In the genomic region with DNA sequence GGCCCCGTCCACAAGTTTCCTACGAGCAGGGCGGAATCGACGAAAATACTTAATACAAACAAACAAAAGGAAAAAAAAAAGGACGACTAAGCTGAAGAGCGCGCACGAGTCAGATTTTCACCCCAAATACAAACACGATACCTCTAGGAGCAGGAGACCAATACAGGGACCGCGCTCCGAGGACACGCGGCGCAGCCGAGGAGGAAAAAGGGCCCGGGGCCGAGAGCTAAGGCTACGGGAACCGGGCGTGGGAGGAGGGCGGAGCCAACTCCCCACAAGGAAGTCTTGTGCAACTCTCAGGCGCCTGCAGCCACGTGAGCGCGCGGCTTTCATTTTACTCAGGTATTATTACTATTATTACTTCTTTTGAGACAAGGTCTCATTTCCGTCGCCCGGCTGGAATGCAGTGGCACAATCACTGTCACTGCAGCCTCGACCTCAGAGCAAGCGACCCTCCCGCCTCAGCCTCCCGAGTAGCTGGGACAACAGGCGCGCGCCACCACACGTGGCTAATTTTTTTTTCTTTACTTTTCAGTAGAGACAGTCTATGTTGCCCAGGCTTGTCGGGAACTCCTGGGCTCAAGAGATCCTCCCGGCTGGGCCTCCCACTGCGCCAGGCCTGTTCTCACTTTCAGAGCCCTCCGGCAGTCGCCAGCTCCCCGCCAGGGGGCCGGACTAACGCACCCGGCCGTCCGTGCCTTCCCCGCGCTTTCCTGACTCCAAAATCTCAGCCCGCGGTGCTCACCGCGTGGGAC, we compare ENCODE assay signal across 1 cellular context.
TF ChIP-seq lines count a peak whose summit lies in the region.

No MANE protein-coding gene starts in this region.

TF ChIP-seq in SK-N-SH, 30 proteins besides CTCF, POLR2A, EP300 and RAD21 (continued from another document):
- TF ChIP-seq TEAD4 (IDR thresholded peaks at IDR 0.05; ENCODE audit: borderline replicate concordance, insufficient read depth) (no peak), SMC3 (IDR thresholded peaks at IDR 0.05; ENCODE audit: low read depth, low read length) (no peak), RXRA (IDR thresholded peaks at IDR 0.05; ENCODE audit: borderline replicate concordance, low read depth) (no peak), SIN3A (IDR thresholded peaks at IDR 0.05; ENCODE audit: borderline replicate concordance, low read depth, low read length) (peak; percentile 55; the same call in 1 of the 2 replicates), RCOR1 (IDR thresholded peaks at IDR 0.05; ENCODE audit: low read length) (no peak; the same call in 1 of the 2 replicates)
- TF ChIP-seq, protein P1, sequence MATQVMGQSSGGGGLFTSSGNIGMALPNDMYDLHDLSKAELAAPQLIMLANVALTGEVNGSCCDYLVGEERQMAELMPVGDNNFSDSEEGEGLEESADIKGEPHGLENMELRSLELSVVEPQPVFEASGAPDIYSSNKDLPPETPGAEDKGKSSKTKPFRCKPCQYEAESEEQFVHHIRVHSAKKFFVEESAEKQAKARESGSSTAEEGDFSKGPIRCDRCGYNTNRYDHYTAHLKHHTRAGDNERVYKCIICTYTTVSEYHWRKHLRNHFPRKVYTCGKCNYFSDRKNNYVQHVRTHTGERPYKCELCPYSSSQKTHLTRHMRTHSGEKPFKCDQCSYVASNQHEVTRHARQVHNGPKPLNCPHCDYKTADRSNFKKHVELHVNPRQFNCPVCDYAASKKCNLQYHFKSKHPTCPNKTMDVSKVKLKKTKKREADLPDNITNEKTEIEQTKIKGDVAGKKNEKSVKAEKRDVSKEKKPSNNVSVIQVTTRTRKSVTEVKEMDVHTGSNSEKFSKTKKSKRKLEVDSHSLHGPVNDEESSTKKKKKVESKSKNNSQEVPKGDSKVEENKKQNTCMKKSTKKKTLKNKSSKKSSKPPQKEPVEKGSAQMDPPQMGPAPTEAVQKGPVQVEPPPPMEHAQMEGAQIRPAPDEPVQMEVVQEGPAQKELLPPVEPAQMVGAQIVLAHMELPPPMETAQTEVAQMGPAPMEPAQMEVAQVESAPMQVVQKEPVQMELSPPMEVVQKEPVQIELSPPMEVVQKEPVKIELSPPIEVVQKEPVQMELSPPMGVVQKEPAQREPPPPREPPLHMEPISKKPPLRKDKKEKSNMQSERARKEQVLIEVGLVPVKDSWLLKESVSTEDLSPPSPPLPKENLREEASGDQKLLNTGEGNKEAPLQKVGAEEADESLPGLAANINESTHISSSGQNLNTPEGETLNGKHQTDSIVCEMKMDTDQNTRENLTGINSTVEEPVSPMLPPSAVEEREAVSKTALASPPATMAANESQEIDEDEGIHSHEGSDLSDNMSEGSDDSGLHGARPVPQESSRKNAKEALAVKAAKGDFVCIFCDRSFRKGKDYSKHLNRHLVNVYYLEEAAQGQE (IDR thresholded peaks at IDR 0.05; ENCODE audit: low read depth, low read length) = peak; percentile 15; the same call in 1 of the 2 replicates
- TF ChIP-seq, protein P2, sequence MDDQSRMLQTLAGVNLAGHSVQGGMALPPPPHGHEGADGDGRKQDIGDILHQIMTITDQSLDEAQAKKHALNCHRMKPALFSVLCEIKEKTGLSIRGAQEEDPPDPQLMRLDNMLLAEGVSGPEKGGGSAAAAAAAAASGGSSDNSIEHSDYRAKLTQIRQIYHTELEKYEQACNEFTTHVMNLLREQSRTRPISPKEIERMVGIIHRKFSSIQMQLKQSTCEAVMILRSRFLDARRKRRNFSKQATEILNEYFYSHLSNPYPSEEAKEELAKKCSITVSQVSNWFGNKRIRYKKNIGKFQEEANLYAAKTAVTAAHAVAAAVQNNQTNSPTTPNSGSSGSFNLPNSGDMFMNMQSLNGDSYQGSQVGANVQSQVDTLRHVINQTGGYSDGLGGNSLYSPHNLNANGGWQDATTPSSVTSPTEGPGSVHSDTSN (IDR thresholded peaks at IDR 0.05) = no peak
- TF ChIP-seq, protein P3, sequence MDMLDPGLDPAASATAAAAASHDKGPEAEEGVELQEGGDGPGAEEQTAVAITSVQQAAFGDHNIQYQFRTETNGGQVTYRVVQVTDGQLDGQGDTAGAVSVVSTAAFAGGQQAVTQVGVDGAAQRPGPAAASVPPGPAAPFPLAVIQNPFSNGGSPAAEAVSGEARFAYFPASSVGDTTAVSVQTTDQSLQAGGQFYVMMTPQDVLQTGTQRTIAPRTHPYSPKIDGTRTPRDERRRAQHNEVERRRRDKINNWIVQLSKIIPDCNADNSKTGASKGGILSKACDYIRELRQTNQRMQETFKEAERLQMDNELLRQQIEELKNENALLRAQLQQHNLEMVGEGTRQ (IDR thresholded peaks at IDR 0.05; ENCODE audit: borderline replicate concordance, low read depth, low read length) = peak; percentile 23; the same call in 1 of the 2 replicates
